21 cellular contexts compared by ENCODE assay signal in genomic region chr4:107315584-107315983, GRCh38.
DNase-seq lines count a peak whose midpoint lies in the region; ATAC-seq, FAIRE-seq and TF ChIP-seq lines count a peak whose summit lies in the region.
"Had no signal": no experiment of that assay in that cellular context is flagged by ENCODE, and none has a peak within 500 bp of the region (broad histone marks: within the 10 kb centered on the region; RNA-seq: fewer than 3 reads in every experiment).

No MANE protein-coding gene starts in this region.

- no peak for TF ChIP-seq CTCF in HepG2 (CRISPR knock-in tag; IDR thresholded peaks at IDR 0.05)
- no peak for TF ChIP-seq CTCF in right lobe of liver (IDR thresholded peaks at IDR 0.05)
- no peak for TF ChIP-seq CTCF in IMR-90 (conservative IDR thresholded peaks at IDR 0.05; ENCODE audit: low read depth, low read length)

- DNase-seq in HepG2 (ENCODE audit: low spot score) (no peak), right lobe of liver (no peak), IMR-90 (no peak), NCI-H1930 (lab: John Stamatoyannopoulos, UW) (no peak)
- DNase-seq: 8988T; AML-193; Caco-2; Calu3; CD4-positive, alpha-beta T cell; CD8-positive, alpha-beta T cell; DMS79 treated with DMSO at 0.1 percent for 48 hours; GF-D8 had no signal

- no peak overlapping the region for H3K56ac ChIP-seq in IMR-90 (ENCODE audit: extremely low read depth, insufficient read depth, low read length)

- H3K4me2 ChIP-seq in HepG2 (ENCODE audit: low read depth, low read length) (no peak overlapping the region), IMR-90 (ENCODE audit: low read depth, low read length) (no peak overlapping the region)
- H3K4me2 ChIP-seq: BLaER1 treated with 17β-estradiol and CSF1 and Interleukin-3, amounts not matched to agents 10 nM and 100 nM had no signal

- no peak overlapping the region for H4K8ac ChIP-seq in IMR-90 (ENCODE audit: low read depth in 2 of 2, low read length in 2 of 2)

- no peak for TF ChIP-seq POLR2A in HepG2 (IDR thresholded peaks at IDR 0.05; ENCODE audit: insufficient read depth in 1 of 2, low read depth in 2 of 2, low read length in 2 of 2)
- no peak for TF ChIP-seq POLR2A in right lobe of liver (IDR thresholded peaks at IDR 0.05)
- TF ChIP-seq POLR2A in IMR-90 (IDR thresholded peaks at IDR 0.05; ENCODE audit: low read depth, low read length), result no peak

- no peak overlapping the region for H4K5ac ChIP-seq in IMR-90 (ENCODE audit: low read depth, low read length)

- CTCF ChIA-PET in HepG2 (lab: Yijun Ruan, JAX; ENCODE audit: low intra/inter-chr PET ratio, low total read pairs) (no interaction called here), IMR-90 (lab: Yijun Ruan, JAX) (no interaction called here)

- H2BK120ac ChIP-seq in IMR-90 (ENCODE audit: low read depth, low read length), result no peak overlapping the region

- no peak overlapping the region for H2AK9ac ChIP-seq in IMR-90 (replicated peaks; ENCODE audit: low read depth, low read length, poor library complexity)

- H3K14ac ChIP-seq in IMR-90 (replicated peaks; ENCODE audit: low read depth, low read length), result no peak overlapping the region

- H3K27ac ChIP-seq in HepG2 (ENCODE audit: extremely low read length, insufficient read depth, low read length), result no peak overlapping the region
- H3K27ac ChIP-seq in right lobe of liver, result no peak overlapping the region
- H3K27ac ChIP-seq in IMR-90 (ENCODE audit: insufficient read depth, low read length), result no peak overlapping the region
- H3K27ac ChIP-seq: BLaER1 treated with 17β-estradiol and CSF1 and Interleukin-3, amounts not matched to agents 10 nM and 100 nM; C4-2B had no signal

- no peak overlapping the region for H4K91ac ChIP-seq in IMR-90 (ENCODE audit: insufficient read depth, low read depth, low read length)

- H2BK20ac ChIP-seq in IMR-90 (ENCODE audit: low read depth, low read length), result no peak overlapping the region

- H3K4ac ChIP-seq in IMR-90 (ENCODE audit: low read depth, low read length), result no peak overlapping the region

- no peaks in the 10 kb centered on the region for H3K27me3 ChIP-seq in HepG2 (ENCODE audit: control insufficient read depth in 1 of 2, insufficient read depth in 2 of 2, low read length in 2 of 2)
- H3K27me3 ChIP-seq in right lobe of liver, result no peaks in the 10 kb centered on the region
- H3K27me3 ChIP-seq in IMR-90 (ENCODE audit: control insufficient read depth, insufficient read depth, low read length), result 0 out of 2 replicates have a peak, but pooled peaks cover 3% of the 10 kb centered on the region
- H3K27me3 ChIP-seq: BLaER1 treated with 17β-estradiol and CSF1 and Interleukin-3, amounts not matched to agents 10 nM and 100 nM had no signal

- no peak overlapping the region for H3K18ac ChIP-seq in IMR-90 (ENCODE audit: low read depth, low read length)

- no peak overlapping the region for H2AK5ac ChIP-seq in IMR-90 (ENCODE audit: low read depth, low read length)

- H2BK5ac ChIP-seq in IMR-90 (ENCODE audit: low read depth, low read length, poor library complexity, severe bottlenecking), result no peak overlapping the region

- no peaks in the 10 kb centered on the region for H3K9me1 ChIP-seq in IMR-90 (ENCODE audit: insufficient read depth, low read length)

- no peak overlapping the region for H3K4me3 ChIP-seq in HepG2 (replicated peaks in 1 of 3; ENCODE audit: insufficient read depth in 1 of 3, low read depth in 2 of 3, low read length in 3 of 3)
- no peak overlapping the region for H3K4me3 ChIP-seq in right lobe of liver
- no peak overlapping the region for H3K4me3 ChIP-seq in IMR-90 (ENCODE audit: insufficient read depth, low read depth, low read length)
- H3K4me3 ChIP-seq: BLaER1 treated with 17β-estradiol and CSF1 and Interleukin-3, amounts not matched to agents 10 nM and 100 nM had no signal

- TF ChIP-seq RAD21 in HepG2 (CRISPR knock-in tag; IDR thresholded peaks at IDR 0.05) (no peak), IMR-90 (IDR thresholded peaks at IDR 0.05; ENCODE audit: low read length) (no peak)

- no peak overlapping the region for H2BK15ac ChIP-seq in IMR-90 (ENCODE audit: low read depth, low read length)

- no peak for TF ChIP-seq EP300 in HepG2 (IDR thresholded peaks at IDR 0.05; ENCODE audit: low read depth in 2 of 2, low read length in 2 of 2)
- no peak for TF ChIP-seq EP300 in HepG2 (CRISPR knock-in tag; IDR thresholded peaks at IDR 0.05; ENCODE audit: borderline replicate concordance)

- in situ Hi-C loops in HepG2 (cut with HindIII; ENCODE audit: extremely low pct_ligation_motif_present, low pct_unique_long_range_greater_than_20kb), result no loop called here
- in situ Hi-C loops in IMR-90 (cut with MboI; ENCODE audit: low sequenced_read_pairs), result no loop called here

- H3K23ac ChIP-seq in IMR-90 (ENCODE audit: low read depth, low read length), result no peak overlapping the region

- no peaks in the 10 kb centered on the region for H3K4me1 ChIP-seq in HepG2 (ENCODE audit: insufficient read depth, low read length)
- H3K4me1 ChIP-seq in right lobe of liver, result no peaks in the 10 kb centered on the region
- no peaks in the 10 kb centered on the region for H3K4me1 ChIP-seq in IMR-90 (ENCODE audit: control insufficient read depth, insufficient read depth, low read length)
- H3K4me1 ChIP-seq: Caco-2 had no signal

- POLR2A ChIA-PET in HepG2 (lab: Yijun Ruan, JAX), result no interaction called here
- POLR2A ChIA-PET in IMR-90 (lab: Charles Lee; ENCODE audit: unreplicated experiment), result no interaction called here

- H3K9ac ChIP-seq in HepG2 (ENCODE audit: insufficient read depth, low read depth, low read length) (no peak overlapping the region), IMR-90 (ENCODE audit: low read depth, low read length) (no peak overlapping the region)
- H3K9ac ChIP-seq: BLaER1 treated with 17β-estradiol and CSF1 and Interleukin-3, amounts not matched to agents 10 nM and 100 nM had no signal

- H3K9me3 ChIP-seq in HepG2 (ENCODE audit: low read length), result no peaks in the 10 kb centered on the region
- H3K9me3 ChIP-seq in right lobe of liver, result no peaks in the 10 kb centered on the region
- no peaks in the 10 kb centered on the region for H3K9me3 ChIP-seq in IMR-90 (ENCODE audit: control insufficient read depth, insufficient read depth, low read length)
- H3K9me3 ChIP-seq: BLaER1 treated with 17β-estradiol and CSF1 and Interleukin-3, amounts not matched to agents 10 nM and 100 nM; Caco-2 had no signal

- BruUV-seq in HepG2 (replicated peaks; lab: Mats Ljungman, UMichigan) (no TSS peak), IMR-90 (replicated peaks; lab: Mats Ljungman, UMichigan) (no TSS peak)

- H4K20me1 ChIP-seq in HepG2 (ENCODE audit: insufficient read depth, low read length) (no peaks in the 10 kb centered on the region), IMR-90 (ENCODE audit: insufficient read depth, low read length) (no peaks in the 10 kb centered on the region)
- H4K20me1 ChIP-seq: BLaER1 treated with 17β-estradiol and CSF1 and Interleukin-3, amounts not matched to agents 10 nM and 100 nM had no signal

- dilution Hi-C loops in IMR-90 (cut with HindIII; ENCODE audit: low sequenced_read_pairs, unreplicated experiment), result no loop called here

- no peaks in the 10 kb centered on the region for H3K79me1 ChIP-seq in IMR-90 (ENCODE audit: low read depth in 1 of 2, low read length in 2 of 2)

- intact Hi-C loops in HepG2 (cut with micrococcal nuclease; ENCODE audit: unreplicated experiment) (no loop called here), right lobe of liver (cut with DNase I) (no loop called here), IMR-90 (cut with micrococcal nuclease) (loop anchor here (5.0 to 10.0 kb wide), 2 partner anchors 37 to 59 kb away; no protein-coding TSS in a partner anchor)

- ATAC-seq in HepG2, result no peak
- no peak for ATAC-seq in right lobe of liver
- ATAC-seq in IMR-90 (ENCODE audit: low read depth), result no peak
- ATAC-seq in GM19351 (IDR thresholded peaks at IDR 0.05; ENCODE audit: unreplicated experiment), result no peak
- ATAC-seq: CD8-positive, alpha-beta T cell had no signal

- H3K79me2 ChIP-seq in HepG2 (ENCODE audit: insufficient read depth, low read length), result no peaks in the 10 kb centered on the region

- no peak overlapping the region for H2AFZ ChIP-seq in HepG2 (ENCODE audit: low read length)
- H2AFZ ChIP-seq in IMR-90 (replicated peaks; ENCODE audit: low read length, poor library complexity), result no peak overlapping the region

- FAIRE-seq in HepG2 (lab: Jason Lieb, UNC) (no peak), endometrium (lab: Jason Lieb, UNC) (peak; percentile 79)
- FAIRE-seq: A204.1, D721Med, G401.6, GM12891, GM19239 had no signal

- H3K36me3 ChIP-seq in HepG2 (replicated peaks in 1 of 2; ENCODE audit: control insufficient read depth in 1 of 2, insufficient read depth in 2 of 2, low read length in 2 of 2), result no peaks in the 10 kb centered on the region
- H3K36me3 ChIP-seq in right lobe of liver, result no peaks in the 10 kb centered on the region
- no peaks in the 10 kb centered on the region for H3K36me3 ChIP-seq in IMR-90 (ENCODE audit: control insufficient read depth, insufficient read depth, low read length)
- H3K36me3 ChIP-seq: BLaER1 treated with 17β-estradiol and CSF1 and Interleukin-3, amounts not matched to agents 10 nM and 100 nM had no signal

TF ChIP-seq in IMR-90, 13 proteins besides CTCF, POLR2A, EP300 and RAD21:
- TF ChIP-seq RFX5 (IDR thresholded peaks at IDR 0.05; ENCODE audit: low read depth, low read length) (no peak), MAFK (IDR thresholded peaks at IDR 0.05; ENCODE audit: low read depth, low read length) (peak; percentile 77)
TF ChIP-seq in IMR-90: peak in this region for 1.
